Comparison of ENCODE assay signal across 22 cellular contexts in genomic region chr16:49537924-49538455, GRCh38.
A peak's percentile ranks its signal among the peaks of the same experiment; 100 is the strongest.
DNase-seq lines count a peak whose midpoint lies in the region; ATAC-seq and TF ChIP-seq lines count a peak whose summit lies in the region.
"Had no signal": no experiment of that assay in that cellular context is flagged by ENCODE, and none has a peak within 500 bp of the region (broad histone marks: within the 10 kb centered on the region; RNA-seq: fewer than 3 reads in every experiment).

No MANE protein-coding gene starts in this region.

- H4K20me1 ChIP-seq in neural progenitor cell (ENCODE audit: low read depth), result peaks cover 64% of the 10 kb centered on the region

- H3K27me3 ChIP-seq in neural progenitor cell, result no peaks in the 10 kb centered on the region

- peaks cover 36% of the 10 kb centered on the region for H3K4me1 ChIP-seq in neural progenitor cell

- no peak overlapping the region for H3K4me3 ChIP-seq in neural progenitor cell
- H3K4me3 ChIP-seq: HAP-1 had no signal

- no peak overlapping the region for H3K4me2 ChIP-seq in neural progenitor cell

- peaks cover 11% of the 10 kb centered on the region for H3F3A ChIP-seq in neural progenitor cell (ENCODE audit: low read depth)

- H3K36me3 ChIP-seq in neural progenitor cell, result no peaks in the 10 kb centered on the region
- H3K36me3 ChIP-seq: HAP-1 had no signal

- no peak overlapping the region for H2AFZ ChIP-seq in neural progenitor cell (replicated peaks)

- no peak overlapping the region for H3K27ac Mint-ChIP-seq in stimulated activated naive CD8-positive, alpha-beta T cell treated with anti-CD3 and anti-CD28 coated beads, Interleukin-15, amount 100 ng/mL, for 72 hours
- H3K27ac Mint-ChIP-seq in neural progenitor cell, result peak overlapping the region; percentile 51
- H3K27ac Mint-ChIP-seq: CD4-positive, CD25-positive, alpha-beta regulatory T cell had no signal

- no peaks in the 10 kb centered on the region for H3K4me1 Mint-ChIP-seq in stimulated activated naive CD8-positive, alpha-beta T cell treated with anti-CD3 and anti-CD28 coated beads, Interleukin-15, amount 100 ng/mL, for 72 hours
- peaks cover 52% of the 10 kb centered on the region for H3K4me1 Mint-ChIP-seq in neural progenitor cell
- H3K4me1 Mint-ChIP-seq: CD4-positive, CD25-positive, alpha-beta regulatory T cell had no signal

- no peak overlapping the region for H3K9ac ChIP-seq in neural progenitor cell

- ATAC-seq in stimulated activated naive CD8-positive, alpha-beta T cell treated with anti-CD3 and anti-CD28 coated beads, Interleukin-15, amount 100 ng/mL, for 72 hours, result peak; percentile 24
- no peak for ATAC-seq in stimulated activated naive CD8-positive, alpha-beta T cell treated with anti-CD3 and anti-CD28 coated beads, Interleukin-15, Interleukin-2, amounts not matched to agents 100 U/mL and 50 U/mL, for 24 hours
- ATAC-seq in HG02763 (IDR thresholded peaks at IDR 0.05; ENCODE audit: unreplicated experiment), result no peak
- ATAC-seq: HepG2 had no signal

- H3K27me3 Mint-ChIP-seq in stimulated activated naive CD8-positive, alpha-beta T cell treated with anti-CD3 and anti-CD28 coated beads, Interleukin-15, amount 100 ng/mL, for 72 hours, result no peaks in the 10 kb centered on the region
- no peaks in the 10 kb centered on the region for H3K27me3 Mint-ChIP-seq in neural progenitor cell (ENCODE audit: insufficient read depth, low read depth)

- H3K9me3 ChIP-seq in neural progenitor cell (ENCODE audit: low read depth), result no peaks in the 10 kb centered on the region
- H3K9me3 ChIP-seq: HAP-1 had no signal

- H3K9me3 Mint-ChIP-seq in stimulated activated naive CD8-positive, alpha-beta T cell treated with anti-CD3 and anti-CD28 coated beads, Interleukin-15, amount 100 ng/mL, for 72 hours, result peaks cover 5 to 11% of the 10 kb centered on the region in 2 donors
- no peaks in the 10 kb centered on the region for H3K9me3 Mint-ChIP-seq in neural progenitor cell

- no peak for DNase-seq in stimulated activated naive CD8-positive, alpha-beta T cell treated with anti-CD3 and anti-CD28 coated beads, Interleukin-15, amount 100 ng/mL, for 72 hours
- no peak for DNase-seq in stimulated activated naive CD8-positive, alpha-beta T cell treated with anti-CD3 and anti-CD28 coated beads, Interleukin-15, Interleukin-2, amounts not matched to agents 100 U/mL and 50 U/mL, for 24 hours
- DNase-seq in caudate nucleus (lab: John Stamatoyannopoulos, UW) (peak in 35 of 61 donors; percentile 13 to 88 (median 38)), neural progenitor cell (ENCODE audit: low spot score) (no peak), kidney tubule cell (ENCODE audit: low spot score) (no peak), inferior parietal cortex (ENCODE audit: extremely low spot score) (no peak)
- DNase-seq: CD4-positive, CD25-positive, alpha-beta regulatory T cell; DMS79 treated with DMSO at 0.1 percent for 48 hours; KBM-7; MM.1S; NCI-H1092; NCI-H146; NCI-H2081; NCI-H2171; NCI-H345; NCI-H524; NCI-H774; Right ventricle myocardium superior had no signal

- H3K36me3 Mint-ChIP-seq in neural progenitor cell, result no peaks in the 10 kb centered on the region
- H3K36me3 Mint-ChIP-seq: CD4-positive, CD25-positive, alpha-beta regulatory T cell had no signal

- no peak for TF ChIP-seq CTCF in neural progenitor cell (IDR thresholded peaks at IDR 0.05)

- peaks cover 6% of the 10 kb centered on the region for H3K79me2 ChIP-seq in neural progenitor cell (ENCODE audit: low read depth)

- H3K27ac ChIP-seq in caudate nucleus (ENCODE audit: low read depth, low read length), result no peak overlapping the region
- H3K27ac ChIP-seq in neural progenitor cell, result no peak overlapping the region
- H3K27ac ChIP-seq: HL-60 had no signal

- no peak overlapping the region for H3K4me3 Mint-ChIP-seq in stimulated activated naive CD8-positive, alpha-beta T cell treated with anti-CD3 and anti-CD28 coated beads, Interleukin-15, amount 100 ng/mL, for 72 hours
- no peak overlapping the region for H3K4me3 Mint-ChIP-seq in neural progenitor cell
- H3K4me3 Mint-ChIP-seq: CD4-positive, CD25-positive, alpha-beta regulatory T cell had no signal

Comparison
In these comparisons a context has a peak if more than half of its experiments do, and no peak if none do; other contexts are left out.
1. DNase-seq: peak in caudate nucleus (35 of 61); none in stimulated activated naive CD8-positive, alpha-beta T cell treated with anti-CD3 and anti-CD28 coated beads, Interleukin-15, amount 100 ng/mL, for 72 hours (0 of 2), stimulated activated naive CD8-positive, alpha-beta T cell treated with anti-CD3 and anti-CD28 coated beads, Interleukin-15, Interleukin-2, amounts not matched to agents 100 U/mL and 50 U/mL, for 24 hours (single experiment), neural progenitor cell (single experiment), kidney tubule cell (single experiment) and inferior parietal cortex (single experiment).